ENCODE assay signal across 8 cellular contexts in genomic region chr17:63698886-63699637, GRCh38.
DNase-seq lines count a peak whose midpoint lies in the region; ATAC-seq and TF ChIP-seq lines count a peak whose summit lies in the region.

No MANE protein-coding gene starts in this region.

- TF ChIP-seq CTCF in AG04449 (IDR thresholded peaks at IDR 0.05; ENCODE audit: insufficient read depth, low read length, missing control alignments): no peak

- in situ Hi-C loops in ACHN (cut with HindIII; ENCODE audit: low pct_ligation_motif_present, low pct_unique_long_range_greater_than_20kb, low sequenced_read_pairs): no loop called here

- no peaks in the 10 kb centered on the region for H3K9me3 Mint-ChIP-seq in memory B cell

- no peaks in the 10 kb centered on the region for H3K27me3 Mint-ChIP-seq in memory B cell

- peak overlapping the region; percentile 59 for H3K4me3 ChIP-seq in AG04449 (ENCODE audit: low read depth, low read length)

- CTCF ChIA-PET in AG04449 (lab: Yijun Ruan, JAX): interaction anchor here (0.9 to 6.3 kb wide), 13 partner anchors 10 to 141 kb away, joined by 3 to 73 read pairs (median 5); no protein-coding TSS in a partner anchor

- ATAC-seq in memory B cell (ENCODE audit: low read depth): peak; percentile 53

- peak overlapping the region; percentile 47 for H3K27ac ChIP-seq in cingulate gyrus (ENCODE audit: low read depth, low read length)

- H3K27ac Mint-ChIP-seq in memory B cell: peak overlapping the region; percentile 94

- TF ChIP-seq POLR2A in GM19099 (IDR thresholded peaks at IDR 0.05; ENCODE audit: extremely low read depth, insufficient read length, low read depth): peak; percentile 58

- DNase-seq in AG04449 (ENCODE audit: low read depth, low spot score): no peak
- peak; percentile 71 for DNase-seq in KG1 (lab: John Stamatoyannopoulos, UW)
- DNase-seq in activated CD4-positive, CD25-positive, alpha-beta regulatory T cell treated with anti-CD3 and anti-CD28 coated beads, Interleukin-2, amount 50 U/mL, for 72 hours: peak; percentile 79
- DNase-seq in memory B cell (ENCODE audit: low spot score in 2 of 2): peak; percentile 88 to 93
- peak; percentile 64 to 76 for DNase-seq in stimulated activated CD8-positive, alpha-beta memory T cell treated with anti-CD3 and anti-CD28 coated beads, Interleukin-2, amount 100 ng/mL, for 48 hours (ENCODE audit: low read depth in 2 of 2)
- no peak for DNase-seq in ACHN

- peaks cover 11% of the 10 kb centered on the region for H3K36me3 Mint-ChIP-seq in memory B cell

- H3K4me1 Mint-ChIP-seq in memory B cell: peaks cover 57% of the 10 kb centered on the region

- POLR2A ChIA-PET in AG04449 (lab: Yijun Ruan, JAX): interaction anchor here (0.6 kb wide), 2 partner anchors 42 to 232 kb away, joined by 3 to 4 read pairs; no protein-coding TSS in a partner anchor

- peak overlapping the region; percentile 96 for H3K4me3 Mint-ChIP-seq in memory B cell

Comparison
In these comparisons a context has a peak if more than half of its experiments do, and no peak if none do; other contexts are left out.
1. DNase-seq: peak in KG1 (single experiment), activated CD4-positive, CD25-positive, alpha-beta regulatory T cell treated with anti-CD3 and anti-CD28 coated beads, Interleukin-2, amount 50 U/mL, for 72 hours (single experiment), memory B cell (2 of 2) and stimulated activated CD8-positive, alpha-beta memory T cell treated with anti-CD3 and anti-CD28 coated beads, Interleukin-2, amount 100 ng/mL, for 48 hours (2 of 2); none in AG04449 (single experiment) and ACHN (single experiment).